ENCODE assay signal across 8 cellular contexts in genomic region chr1:40861227-40862003, GRCh38. TPM values are rescaled to one million over a fixed set of nuclear protein-coding genes. Genes with fewer than 3 reads are reported as not detected.
A peak's percentile ranks its signal among the peaks of the same experiment; 100 is the strongest.
DNase-seq lines count a peak whose midpoint lies in the region; TF ChIP-seq lines count a peak whose summit lies in the region.

No MANE protein-coding gene starts in this region.

- H3K27me3 ChIP-seq in ascending aorta (no peaks in the 10 kb centered on the region), iPS DF 6.9 (ENCODE audit: control insufficient read depth, insufficient read depth, low read length) (peaks cover 4% of the 10 kb centered on the region; the same call in 1 of the 2 replicates), skeletal muscle tissue (ENCODE audit: control insufficient read depth in 3 of 3, insufficient read depth in 3 of 3, low read length in 3 of 3) (no peaks in the 10 kb centered on the region)

- intact Hi-C loops in ascending aorta (cut with DNase I) = loop anchor here (1.0 to 5.0 kb wide), 4 partner anchors 41 to 169 kb away; partner anchors contain the start of gene NFYC

- H3K27ac ChIP-seq in ascending aorta = peak overlapping the region; percentile 79 to 87
- H3K27ac ChIP-seq in iPS DF 6.9 (ENCODE audit: low read length) = no peak overlapping the region
- H3K27ac ChIP-seq in skeletal muscle tissue (ENCODE audit: low read depth, low read length) = peak overlapping the region; percentile 83

- DNase-seq in NCI-H2029 (lab: John Stamatoyannopoulos, UW) = peak; percentile 87
- no peak for DNase-seq in NCI-H2029 treated with DMSO at 0.1 percent for 48 hours (lab: John Stamatoyannopoulos, UW)
- peak; percentile 47 for DNase-seq in NCI-H510A treated with DMSO at 0.1 percent for 48 hours (lab: John Stamatoyannopoulos, UW)
- DNase-seq in ascending aorta (ENCODE audit: low spot score in 2 of 2) = no peak
- no peak for DNase-seq in iPS DF 6.9 (ENCODE audit: low read depth, low spot score)
- DNase-seq in SHP77 (lab: John Stamatoyannopoulos, UW) = no peak
- DNase-seq in NCI-H187 (lab: John Stamatoyannopoulos, UW) = no peak

- H3K4me1 ChIP-seq in ascending aorta (peaks cover 10 to 25% of the 10 kb centered on the region in 2 donors), iPS DF 6.9 (ENCODE audit: control insufficient read depth, insufficient read depth, low read length) (0 out of 2 replicates have a peak, but pooled peaks cover 4% of the 10 kb centered on the region), skeletal muscle tissue (ENCODE audit: control insufficient read depth in 3 of 3, insufficient read depth in 3 of 3, low read length in 3 of 3) (peaks cover 25 to 38% (median 36%) of the 10 kb centered on the region in 3 donors)

- H3K36me3 ChIP-seq in ascending aorta = no peaks in the 10 kb centered on the region
- no peaks in the 10 kb centered on the region for H3K36me3 ChIP-seq in iPS DF 6.9 (ENCODE audit: control insufficient read depth, insufficient read depth, low read length)
- no peaks in the 10 kb centered on the region for H3K36me3 ChIP-seq in skeletal muscle tissue (ENCODE audit: control insufficient read depth in 3 of 3, insufficient read depth in 3 of 3, low read length in 3 of 3)

- H3K4me3 ChIP-seq in ascending aorta = peak overlapping the region; percentile 97
- H3K4me3 ChIP-seq in iPS DF 6.9 (ENCODE audit: low read length) = peak overlapping the region; percentile 68
- H3K4me3 ChIP-seq in skeletal muscle tissue (ENCODE audit: low read length in 3 of 3) = peak overlapping the region; percentile 70 to 81 (median 78)

- peak overlapping the region; percentile 87 to 90 (median 88) for H3K9ac ChIP-seq in skeletal muscle tissue (ENCODE audit: low read depth in 1 of 3, low read length in 3 of 3)

- no peak for TF ChIP-seq CTCF in ascending aorta (IDR thresholded peaks at IDR 0.05)

- H3K9me3 ChIP-seq in ascending aorta (no peaks in the 10 kb centered on the region), iPS DF 6.9 (ENCODE audit: control insufficient read depth, insufficient read depth, low read length) (no peaks in the 10 kb centered on the region), skeletal muscle tissue (ENCODE audit: control insufficient read depth in 3 of 3, low read length in 3 of 3) (no peaks in the 10 kb centered on the region)

- WGBS in iPS DF 6.9 (ENCODE audit: insufficient coverage, insufficient read length) = no CpG with 5 or more reads among the region's 98 CpGs

RNA-seq across cellular contexts. Expression of gene CITED4, which starts 0.7 kb away (rescaled TPM):
- total RNA-seq in ascending aorta = 47.6 TPM
- 1.6 TPM for total RNA-seq in skeletal muscle tissue

Comparison
In these comparisons a context has a peak if more than half of its experiments do, and no peak if none do; other contexts are left out.
1. DNase-seq: peak in NCI-H2029 (single experiment) and NCI-H510A treated with DMSO at 0.1 percent for 48 hours (single experiment); none in NCI-H2029 treated with DMSO at 0.1 percent for 48 hours (single experiment), ascending aorta (0 of 2), iPS DF 6.9 (single experiment), SHP77 (0 of 2) and NCI-H187 (0 of 2).
2. RNA of gene CITED4, which starts 0.7 kb away (total RNA-seq): 47.6 TPM in ascending aorta (single experiment); 1.6 TPM in skeletal muscle tissue (single experiment); every median in the first group is over 10 times any median in the second.
3. Peak in every context shown above with its lines, with median percentiles within 50 percentile points of each other: H3K4me3 ChIP-seq.